Comparison of ENCODE assay signal across 2 cellular contexts in genomic region chr11:19767691-19768151, GRCh38.
TF ChIP-seq lines count a peak whose summit lies in the region.

No MANE protein-coding gene starts in this region.

TF ChIP-seq in SK-N-SH, 30 proteins besides CTCF, POLR2A, EP300 and RAD21 (continued from another document):
- TF ChIP-seq REST (IDR thresholded peaks at IDR 0.05; ENCODE audit: low read depth, low read length) (no peak), CHD2 (IDR thresholded peaks at IDR 0.05; ENCODE audit: low read length, partially characterized antibody) (peak; percentile 29)

TF ChIP-seq in SK-N-SH treated with all-trans-retinoic acid at 6 μM for 48 hours, 23 proteins besides CTCF, POLR2A, EP300 and RAD21 (continued from another document):
- TF ChIP-seq TSHZ2 (CRISPR knock-in tag; IDR thresholded peaks at IDR 0.05) (no peak), PATZ1 (CRISPR knock-in tag; IDR thresholded peaks at IDR 0.05; ENCODE audit: borderline replicate concordance) (no peak), TOX (CRISPR knock-in tag; IDR thresholded peaks at IDR 0.05; ENCODE audit: borderline replicate concordance) (no peak), CSDC2 (CRISPR knock-in tag; IDR thresholded peaks at IDR 0.05) (no peak), ZFP30 (CRISPR knock-in tag; IDR thresholded peaks at IDR 0.05) (no peak), ARNTL (CRISPR knock-in tag; IDR thresholded peaks at IDR 0.05; ENCODE audit: borderline replicate concordance, low read depth) (no peak), ZNF565 (CRISPR knock-in tag; conservative IDR thresholded peaks at IDR 0.05; ENCODE audit: low read depth) (no peak), GLIS3 (CRISPR knock-in tag; IDR thresholded peaks at IDR 0.05) (no peak), ISL1 (CRISPR knock-in tag; IDR thresholded peaks at IDR 0.05) (no peak), CREB5 (CRISPR knock-in tag; IDR thresholded peaks at IDR 0.05; ENCODE audit: low read depth) (no peak), ESRRG (CRISPR knock-in tag; IDR thresholded peaks at IDR 0.05) (no peak), BACH2 (CRISPR knock-in tag; IDR thresholded peaks at IDR 0.05; ENCODE audit: borderline replicate concordance) (no peak)
